14 cellular contexts compared by ENCODE assay signal in genomic region chr14:68958553-68958952, GRCh38. TPM values are rescaled to one million over a fixed set of nuclear protein-coding genes. Genes with fewer than 3 reads are reported as not detected.
A peak's percentile ranks its signal among the peaks of the same experiment; 100 is the strongest.
DNase-seq lines count a peak whose midpoint lies in the region; ATAC-seq and TF ChIP-seq lines count a peak whose summit lies in the region.
"Had no signal": no experiment of that assay in that cellular context is flagged by ENCODE, and none has a peak within 500 bp of the region (broad histone marks: within the 10 kb centered on the region; RNA-seq: fewer than 3 reads in every experiment).

No MANE protein-coding gene starts in this region.

- peaks cover 41% of the 10 kb centered on the region for H3K4me1 ChIP-seq in Loucy (ENCODE audit: insufficient read depth, low read length, poor library complexity, severe bottlenecking)
- peaks cover 55% of the 10 kb centered on the region for H3K4me1 ChIP-seq in mesenchymal stem cell (ENCODE audit: control insufficient read depth, insufficient read depth, low read depth, low read length)
- peaks cover 48 to 87% (median 61%) of the 10 kb centered on the region in 4 donors for H3K4me1 ChIP-seq in transverse colon
- peaks cover 34% of the 10 kb centered on the region for H3K4me1 ChIP-seq in mucosa of descending colon (ENCODE audit: low read depth)

- H2BK12ac ChIP-seq in mesenchymal stem cell (ENCODE audit: low read length in 2 of 2): no peak overlapping the region

- H3K9ac ChIP-seq in Loucy (ENCODE audit: low read depth, low read length, poor library complexity, severe bottlenecking) (peak overlapping the region; percentile 18), mesenchymal stem cell (ENCODE audit: low read length) (peak overlapping the region; percentile 33)

- no peak overlapping the region for H2BK5ac ChIP-seq in mesenchymal stem cell (ENCODE audit: low read depth, low read length, poor library complexity, severe bottlenecking)

- peak overlapping the region; percentile 24 for H3K27ac ChIP-seq in mesenchymal stem cell (ENCODE audit: low read length, poor library complexity, severe bottlenecking)
- peak overlapping the region; percentile 93 to 99 (median 96) for H3K27ac ChIP-seq in transverse colon

- H2AFZ ChIP-seq in Loucy (ENCODE audit: low read length) (no peak overlapping the region), mesenchymal stem cell (ENCODE audit: low read depth, low read length) (no peak overlapping the region)

- no peak overlapping the region for H3K4me3 Mint-ChIP-seq in dendritic cell treated with granulocyte-macrophage colony-stimulating factor and Interleukin-4, amounts not matched to agents 40 ng/mL and 50 ng/mL, for 4 days
- H3K4me3 Mint-ChIP-seq: stimulated activated effector memory CD8-positive, alpha-beta T cell treated with anti-CD3 and anti-CD28 coated beads, Interleukin-12 subunit alpha, Interleukin-12 subunit beta, amount 100 ng/mL, for 72 hours had no signal

- TF ChIP-seq CTCF in Loucy (conservative IDR thresholded peaks at IDR 0.05; ENCODE audit: low read length) (no peak), transverse colon (IDR thresholded peaks at IDR 0.05) (no peak), mucosa of descending colon (IDR thresholded peaks at IDR 0.05) (no peak)

- H3K9me3 Mint-ChIP-seq in dendritic cell treated with granulocyte-macrophage colony-stimulating factor and Interleukin-4, amounts not matched to agents 40 ng/mL and 50 ng/mL, for 4 days: no peaks in the 10 kb centered on the region
- H3K9me3 Mint-ChIP-seq: stimulated activated effector memory CD8-positive, alpha-beta T cell treated with anti-CD3 and anti-CD28 coated beads, Interleukin-12 subunit alpha, Interleukin-12 subunit beta, amount 100 ng/mL, for 72 hours had no signal

- peak overlapping the region; percentile 78 for H2BK15ac ChIP-seq in mesenchymal stem cell (ENCODE audit: low read depth, poor library complexity, severe bottlenecking)

- H3K9me3 ChIP-seq in Loucy (ENCODE audit: insufficient read depth, low read depth, low read length): no peaks in the 10 kb centered on the region
- no peaks in the 10 kb centered on the region for H3K9me3 ChIP-seq in mesenchymal stem cell (ENCODE audit: control insufficient read depth, low read length)
- no peaks in the 10 kb centered on the region for H3K9me3 ChIP-seq in transverse colon
- no peaks in the 10 kb centered on the region for H3K9me3 ChIP-seq in mucosa of descending colon

- peaks cover 71% of the 10 kb centered on the region for H4K20me1 ChIP-seq in Loucy (ENCODE audit: insufficient read depth, low read length, poor library complexity, severe bottlenecking)

- no peaks in the 10 kb centered on the region for H3K9me2 ChIP-seq in Loucy (replicated peaks; ENCODE audit: low read depth, low read length)

- H4K91ac ChIP-seq in mesenchymal stem cell (ENCODE audit: low read length): no peak overlapping the region

- peak; percentile 71 for DNase-seq in mesenchymal stem cell
- no peak for DNase-seq in transverse colon
- no peak for DNase-seq in NCI-H748 (lab: John Stamatoyannopoulos, UW; ENCODE audit: unreplicated experiment)
- no peak for DNase-seq in mucosa of descending colon
- no peak for DNase-seq in retina
- DNase-seq: activated CD8-positive, alpha-beta memory T cell treated with anti-CD3 and anti-CD28 coated beads, Interleukin-2, amount 50 U/mL, for 4 hours; anterior cingulate cortex; DMS153; NCI-H1694 treated with DMSO at 0.1 percent for 48 hours; PC-3; stimulated activated CD4-positive, alpha-beta T cell treated with anti-CD3 and anti-CD28 coated beads, Interleukin-15, amount 100 ng/mL, for 24 hours had no signal

- no peak for TF ChIP-seq EP300 in transverse colon (IDR thresholded peaks at IDR 0.05; ENCODE audit: low read depth)

- H3K4me2 ChIP-seq in Loucy (ENCODE audit: low read depth, low read length, poor library complexity, severe bottlenecking): peak overlapping the region; percentile 38
- no peak overlapping the region for H3K4me2 ChIP-seq in mesenchymal stem cell (ENCODE audit: low read length, poor library complexity, severe bottlenecking)

- H3K14ac ChIP-seq in mesenchymal stem cell (ENCODE audit: low read length in 2 of 2): no peak overlapping the region

- intact Hi-C loops in dendritic cell treated with granulocyte-macrophage colony-stimulating factor and Interleukin-4, amounts not matched to agents 40 ng/mL and 50 ng/mL, for 4 days (cut with micrococcal nuclease): no loop called here
- intact Hi-C loops in transverse colon (cut with DNase I; ENCODE audit: low total_unique reads): no loop called here
- intact Hi-C loops in mucosa of descending colon (cut with DNase I, micrococcal nuclease): no loop called here

- no peak for TF ChIP-seq POLR2A in transverse colon (IDR thresholded peaks at IDR 0.05)

- no peak overlapping the region for H2BK120ac ChIP-seq in mesenchymal stem cell (ENCODE audit: low read depth, low read length)

- peaks cover 96% of the 10 kb centered on the region for H3K4me1 Mint-ChIP-seq in dendritic cell treated with granulocyte-macrophage colony-stimulating factor and Interleukin-4, amounts not matched to agents 40 ng/mL and 50 ng/mL, for 4 days (ENCODE audit: low read depth)

- in situ Hi-C loops in transverse colon (cut with MboI; ENCODE audit: low pct_ligation_motif_present in 1 of 4, low pct_unique_long_range_greater_than_20kb in 1 of 4, low sequenced_read_pairs in 3 of 4): no loop called here

- H3K4me3 ChIP-seq in Loucy (ENCODE audit: low read length, poor library complexity, severe bottlenecking) (peak overlapping the region; percentile 6), mesenchymal stem cell (ENCODE audit: insufficient read depth in 1 of 2, low read depth in 1 of 2, low read length in 2 of 2) (no peak overlapping the region), transverse colon (no peak overlapping the region), mucosa of descending colon (no peak overlapping the region)

- H3K27ac Mint-ChIP-seq in dendritic cell treated with granulocyte-macrophage colony-stimulating factor and Interleukin-4, amounts not matched to agents 40 ng/mL and 50 ng/mL, for 4 days: peak overlapping the region; percentile 67
- H3K27ac Mint-ChIP-seq: stimulated activated effector memory CD8-positive, alpha-beta T cell treated with anti-CD3 and anti-CD28 coated beads, Interleukin-12 subunit alpha, Interleukin-12 subunit beta, amount 100 ng/mL, for 72 hours had no signal

- peak overlapping the region in 1 of 2 experiments; percentile 67 for H3K23ac ChIP-seq in mesenchymal stem cell (ENCODE audit: low read length in 2 of 2)

- WGBS in mesenchymal stem cell: 27% methylated on average over 5 of the region's 6 CpGs
- 43 to 66% methylated on average over 4 to 6 of the region's 6 CpGs for WGBS in transverse colon (ENCODE audit: low coverage in 1 of 2), 2 donors

- no peak overlapping the region for H2AK5ac ChIP-seq in mesenchymal stem cell (ENCODE audit: low read length, severe bottlenecking)

- no peak for ATAC-seq in mucosa of descending colon
- ATAC-seq: PC-3; stimulated activated effector memory CD8-positive, alpha-beta T cell treated with anti-CD3 and anti-CD28 coated beads, Interleukin-12 subunit alpha, Interleukin-12 subunit beta, amount 100 ng/mL, for 72 hours had no signal

- peak overlapping the region; percentile 14 to 37 for H3K18ac ChIP-seq in mesenchymal stem cell (ENCODE audit: low read depth in 1 of 2, low read length in 2 of 2)

- H3K79me2 ChIP-seq in Loucy (ENCODE audit: insufficient read depth, low read length): peaks cover 99% of the 10 kb centered on the region

- no peaks in the 10 kb centered on the region for H3F3A ChIP-seq in Loucy (ENCODE audit: low read depth)

- no peak overlapping the region for H3K4ac ChIP-seq in mesenchymal stem cell (ENCODE audit: low read depth in 1 of 2, low read length in 2 of 2)

- H3K79me1 ChIP-seq in mesenchymal stem cell (replicated peaks; ENCODE audit: low read length, poor library complexity, severe bottlenecking): no peaks in the 10 kb centered on the region

- H3K36me3 ChIP-seq in Loucy (ENCODE audit: insufficient read depth, low read length): peaks cover 19% of the 10 kb centered on the region
- H3K36me3 ChIP-seq in mesenchymal stem cell (ENCODE audit: control insufficient read depth in 1 of 2, insufficient read depth in 2 of 2, low read depth in 1 of 2, low read length in 2 of 2): peaks cover 15 to 28% of the 10 kb centered on the region in 2 experiments
- no peaks in the 10 kb centered on the region for H3K36me3 ChIP-seq in transverse colon
- H3K36me3 ChIP-seq in mucosa of descending colon (ENCODE audit: low read depth): no peaks in the 10 kb centered on the region

- peaks cover 35% of the 10 kb centered on the region for H3K36me3 Mint-ChIP-seq in dendritic cell treated with granulocyte-macrophage colony-stimulating factor and Interleukin-4, amounts not matched to agents 40 ng/mL and 50 ng/mL, for 4 days (ENCODE audit: low read depth)
- H3K36me3 Mint-ChIP-seq: stimulated activated effector memory CD8-positive, alpha-beta T cell treated with anti-CD3 and anti-CD28 coated beads, Interleukin-12 subunit alpha, Interleukin-12 subunit beta, amount 100 ng/mL, for 72 hours had no signal

- H3K27me3 ChIP-seq in Loucy (ENCODE audit: insufficient read depth, low read length, poor library complexity, severe bottlenecking): no peaks in the 10 kb centered on the region
- H3K27me3 ChIP-seq in mesenchymal stem cell (ENCODE audit: control insufficient read depth in 1 of 2, insufficient read depth in 1 of 2, low read length in 2 of 2): no peaks in the 10 kb centered on the region
- H3K27me3 ChIP-seq in transverse colon: no peaks in the 10 kb centered on the region

- no peak overlapping the region for H4K8ac ChIP-seq in mesenchymal stem cell (ENCODE audit: low read length)

- no peaks in the 10 kb centered on the region for H3K27me3 Mint-ChIP-seq in dendritic cell treated with granulocyte-macrophage colony-stimulating factor and Interleukin-4, amounts not matched to agents 40 ng/mL and 50 ng/mL, for 4 days

RNA-seq across cellular contexts. Expression of gene ACTN1, which starts 20.5 kb away (rescaled TPM):
- polyA plus RNA-seq in mesenchymal stem cell (2013, experiment 1 of 2): 359 TPM
- polyA plus RNA-seq in mesenchymal stem cell (2013, experiment 2 of 2): 344 TPM
- 100 to 1,000 TPM; 127 to 403 (median 197) TPM for total RNA-seq in transverse colon
- total RNA-seq in mucosa of descending colon: 100 to 1,000 TPM in 2 of 3 donors, 10 to 100 TPM in 1; 93.7 to 607 (median 128) TPM
